ENCODE assay signal across 12 cellular contexts in the genomic region with DNA sequence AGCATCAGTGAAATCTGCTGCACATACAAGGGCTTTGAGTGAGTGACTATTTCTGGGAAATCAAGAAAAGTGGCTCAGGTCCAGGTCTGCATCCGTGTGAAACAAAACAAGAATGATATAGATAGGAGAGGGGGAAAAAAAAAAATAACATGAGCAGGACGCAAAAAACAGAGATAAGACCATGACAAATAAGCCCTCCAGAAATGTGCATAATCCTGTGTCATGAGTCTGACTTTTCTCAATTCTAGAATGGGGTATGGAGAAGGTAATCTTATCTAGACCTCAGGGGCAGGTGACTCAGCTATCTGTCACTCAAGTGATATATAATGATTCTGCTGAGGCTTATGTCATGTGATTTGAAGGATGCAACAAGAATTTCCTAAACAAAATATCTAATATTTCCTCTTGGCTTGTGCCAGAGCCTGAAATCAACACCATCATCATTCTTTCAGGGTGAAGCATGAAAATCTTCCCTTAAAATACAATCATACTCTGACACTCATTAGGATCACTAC.
DNase-seq lines count a peak whose midpoint lies in the region; ATAC-seq, FAIRE-seq and TF ChIP-seq lines count a peak whose summit lies in the region.
"Had no signal": no experiment of that assay in that cellular context is flagged by ENCODE, and none has a peak within 500 bp of the region (broad histone marks: within the 10 kb centered on the region; RNA-seq: fewer than 3 reads in every experiment).

No MANE protein-coding gene starts in this region.

- no peaks in the 10 kb centered on the region for H3K27me3 ChIP-seq in endothelial cell of umbilical vein (ENCODE audit: control insufficient read depth in 2 of 2, insufficient read depth in 2 of 2, low read length in 2 of 2)
- H3K27me3 ChIP-seq in skeletal muscle satellite cell (ENCODE audit: control insufficient read depth, insufficient read depth, low read length), result no peaks in the 10 kb centered on the region
- H3K27me3 ChIP-seq: upper lobe of right lung had no signal

- H3K9ac ChIP-seq in endothelial cell of umbilical vein (replicated peaks; ENCODE audit: extremely low read depth, insufficient read depth, low read length), result peak overlapping the region; percentile 10
- H3K9ac ChIP-seq in skeletal muscle satellite cell (ENCODE audit: low read depth, low read length), result no peak overlapping the region

- no peak for DNase-seq in activated T-cell treated with anti-CD3 and anti-CD28 coated beads, Interleukin-2, amount 50 U/mL, for 4 hours
- DNase-seq in activated T-cell treated with anti-CD3 and anti-CD28 coated beads for 4 hours (no peak), RPMI7951 (ENCODE audit: low read depth) (peak; percentile 90), endothelial cell of umbilical vein (ENCODE audit: low read depth, low spot score) (peak; percentile 94), germinal center (ENCODE audit: low spot score) (no peak), putamen (ENCODE audit: low spot score) (no peak)
- DNase-seq: activated CD4-positive, alpha-beta T cell treated with anti-CD3 and anti-CD28 coated beads, Interleukin-2, amount 50 U/mL, for 48 hours; central memory CD4-positive, alpha-beta T cell; upper lobe of right lung had no signal

- TF ChIP-seq CTCF in endothelial cell of umbilical vein (IDR thresholded peaks at IDR 0.05; ENCODE audit: extremely low read depth in 1 of 2, insufficient read depth in 1 of 2, low read depth in 1 of 2, low read length in 2 of 2), result no peak

- intact Hi-C loops in endothelial cell of umbilical vein (cut with micrococcal nuclease), result loop anchor here (1.0 to 10.0 kb wide), 3 partner anchors 57 to 556 kb away; partner anchors contain the start of gene PHLDA1

- CTCF ChIA-PET in endothelial cell of umbilical vein (lab: Charles Lee), result interaction anchor here (0.9 to 1.8 kb wide), 8 partner anchors 10 to 256 kb away, joined by 3 to 9 read pairs (median 5); partner anchors contain the start of gene PHLDA1

- H3K4me3 ChIP-seq in endothelial cell of umbilical vein (replicated peaks in 1 of 3; ENCODE audit: insufficient read depth in 1 of 3, low read depth in 1 of 3, low read length in 3 of 3) (no peak overlapping the region), skeletal muscle satellite cell (ENCODE audit: low read length) (no peak overlapping the region)
- H3K4me3 ChIP-seq: upper lobe of right lung had no signal

- ATAC-seq in activated T-cell treated with anti-CD3 and anti-CD28 coated beads, Interleukin-2, amount 50 U/mL, for 4 hours, result peak; percentile 85 to 95
- ATAC-seq in GM21367 (IDR thresholded peaks at IDR 0.05; ENCODE audit: unreplicated experiment), result no peak
- ATAC-seq: Right ventricle myocardium inferior, upper lobe of right lung had no signal

- H2AFZ ChIP-seq in endothelial cell of umbilical vein (ENCODE audit: low read depth, low read length), result no peak overlapping the region

- TF ChIP-seq POLR2A in endothelial cell of umbilical vein (IDR thresholded peaks at IDR 0.05; ENCODE audit: low read depth, low read length), result no peak

- H3K9me3 Mint-ChIP-seq in activated T-cell treated with anti-CD3 and anti-CD28 coated beads, Interleukin-2, amount 50 U/mL, for 4 hours, result no peaks in the 10 kb centered on the region

- no peaks in the 10 kb centered on the region for H3K9me1 ChIP-seq in endothelial cell of umbilical vein (replicated peaks; ENCODE audit: control insufficient read depth, extremely low read depth, insufficient read depth, low read length)

- peak; percentile 87 for FAIRE-seq in endothelial cell of umbilical vein (lab: Jason Lieb, UNC)

- BruUV-seq in endothelial cell of umbilical vein (replicated peaks; lab: Mats Ljungman, UMichigan), result no TSS peak

- H3K4me1 ChIP-seq in endothelial cell of umbilical vein (ENCODE audit: control insufficient read depth, extremely low read depth, insufficient read depth, low read length) (peaks cover 23% of the 10 kb centered on the region), skeletal muscle satellite cell (ENCODE audit: control insufficient read depth, insufficient read depth, low read length) (peaks cover 20% of the 10 kb centered on the region)
- H3K4me1 ChIP-seq: upper lobe of right lung had no signal

- no peak overlapping the region for H3K4me3 Mint-ChIP-seq in activated T-cell treated with anti-CD3 and anti-CD28 coated beads, Interleukin-2, amount 50 U/mL, for 4 hours

- no peaks in the 10 kb centered on the region for H3K36me3 Mint-ChIP-seq in activated T-cell treated with anti-CD3 and anti-CD28 coated beads, Interleukin-2, amount 50 U/mL, for 4 hours (ENCODE audit: insufficient read depth)

- dilution Hi-C loops in endothelial cell of umbilical vein (cut with MboI; ENCODE audit: extremely low pct_ligation_motif_present, low sequenced_read_pairs), result no loop called here

- H3K4me1 Mint-ChIP-seq in activated T-cell treated with anti-CD3 and anti-CD28 coated beads, Interleukin-2, amount 50 U/mL, for 4 hours (ENCODE audit: low read depth), result peaks cover 11% of the 10 kb centered on the region

- H3K36me3 ChIP-seq in endothelial cell of umbilical vein (ENCODE audit: control insufficient read depth in 2 of 2, extremely low read depth in 1 of 2, insufficient read depth in 2 of 2, low read length in 2 of 2), result no peaks in the 10 kb centered on the region
- H3K36me3 ChIP-seq in skeletal muscle satellite cell (ENCODE audit: insufficient read depth, low read length), result no peaks in the 10 kb centered on the region
- H3K36me3 ChIP-seq: upper lobe of right lung had no signal

- H3K4me2 ChIP-seq in endothelial cell of umbilical vein (ENCODE audit: insufficient read depth, low read length) (peak overlapping the region; percentile 6), skeletal muscle satellite cell (ENCODE audit: low read length) (peak overlapping the region; percentile 11)

- peaks cover 8% of the 10 kb centered on the region for H3K27me3 Mint-ChIP-seq in activated T-cell treated with anti-CD3 and anti-CD28 coated beads, Interleukin-2, amount 50 U/mL, for 4 hours (ENCODE audit: low read depth)

- H3K27ac ChIP-seq in endothelial cell of umbilical vein (ENCODE audit: insufficient read depth, low read depth, low read length), result peak overlapping the region; percentile 39
- H3K27ac ChIP-seq: upper lobe of right lung had no signal

- H3K9me3 ChIP-seq in endothelial cell of umbilical vein (replicated peaks; ENCODE audit: control insufficient read depth, insufficient read depth, low read length), result no peaks in the 10 kb centered on the region
- no peaks in the 10 kb centered on the region for H3K9me3 ChIP-seq in skeletal muscle satellite cell (replicated peaks; ENCODE audit: low read length)
- H3K9me3 ChIP-seq: upper lobe of right lung had no signal

- H3K79me2 ChIP-seq in endothelial cell of umbilical vein (ENCODE audit: control insufficient read depth, insufficient read depth, low read length), result no peaks in the 10 kb centered on the region

- no peaks in the 10 kb centered on the region for H4K20me1 ChIP-seq in endothelial cell of umbilical vein (replicated peaks; ENCODE audit: control insufficient read depth, extremely low read depth, insufficient read depth, low read length)

- POLR2A ChIA-PET in endothelial cell of umbilical vein (lab: Charles Lee), result interaction anchor here (1.1 kb wide), 1 partner anchor 250 kb away, joined by 6 read pairs; the partner anchor contains the start of gene PHLDA1

TF ChIP-seq in endothelial cell of umbilical vein, 7 proteins besides CTCF, POLR2A, EP300 and RAD21:
- TF ChIP-seq JUN (IDR thresholded peaks at IDR 0.05; ENCODE audit: borderline replicate concordance, insufficient read depth, insufficient read length, low read depth) (peak; percentile 84), FOS (IDR thresholded peaks at IDR 0.05; ENCODE audit: borderline replicate concordance, insufficient read depth, low read length) (peak; percentile 99), GATA2 (IDR thresholded peaks at IDR 0.05; ENCODE audit: insufficient read depth, insufficient read length, low read depth, low read length) (peak; percentile 99), EZH2 (IDR thresholded peaks at IDR 0.05; ENCODE audit: borderline replicate concordance, low read depth, low read length, severe bottlenecking) (no peak), MYC (IDR thresholded peaks at IDR 0.05; ENCODE audit: low read depth, low read length) (no peak), POLR2AphosphoS5 (IDR thresholded peaks at IDR 0.05; ENCODE audit: insufficient read depth, low read depth, low read length) (peak; percentile 86)
- TF ChIP-seq, protein P1, sequence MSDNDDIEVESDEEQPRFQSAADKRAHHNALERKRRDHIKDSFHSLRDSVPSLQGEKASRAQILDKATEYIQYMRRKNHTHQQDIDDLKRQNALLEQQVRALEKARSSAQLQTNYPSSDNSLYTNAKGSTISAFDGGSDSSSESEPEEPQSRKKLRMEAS (IDR thresholded peaks at IDR 0.05; ENCODE audit: insufficient read depth, insufficient read length), result no peak

Comparison
In these comparisons a context has a peak if more than half of its experiments do, and no peak if none do; other contexts are left out.
1. DNase-seq: peak in RPMI7951 (single experiment) and endothelial cell of umbilical vein (single experiment); none in activated T-cell treated with anti-CD3 and anti-CD28 coated beads, Interleukin-2, amount 50 U/mL, for 4 hours (single experiment), activated T-cell treated with anti-CD3 and anti-CD28 coated beads for 4 hours (single experiment), germinal center (single experiment) and putamen (single experiment).